In the genomic region with DNA sequence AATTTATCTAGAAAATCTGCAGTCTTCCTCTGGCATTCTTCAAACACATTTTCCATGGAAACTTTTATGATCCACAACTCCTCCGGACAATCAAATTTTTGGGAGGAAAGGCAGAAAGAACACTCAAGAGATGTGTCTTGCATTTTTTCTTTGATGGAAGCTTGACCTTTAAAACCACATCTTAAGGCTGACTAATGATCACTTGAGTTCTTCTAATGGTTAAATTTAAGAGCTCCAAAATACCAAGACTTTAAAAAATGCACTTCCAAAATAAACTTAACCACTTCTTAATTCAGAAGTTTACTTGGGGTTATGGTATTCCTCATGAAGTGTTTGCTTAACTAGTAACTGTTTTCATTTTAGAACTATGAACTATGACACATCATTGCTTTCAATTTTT, we compare ENCODE assay signal across 15 cellular contexts. TPM values are rescaled to one million over a fixed set of nuclear protein-coding genes. Genes with fewer than 3 reads are reported as not detected.
A peak's percentile ranks its signal among the peaks of the same experiment; 100 is the strongest.
DNase-seq lines count a peak whose midpoint lies in the region; ATAC-seq and TF ChIP-seq lines count a peak whose summit lies in the region.
"Had no signal": no experiment of that assay in that cellular context is flagged by ENCODE, and none has a peak within 500 bp of the region (broad histone marks: within the 10 kb centered on the region; RNA-seq: fewer than 3 reads in every experiment).

No MANE protein-coding gene starts in this region.

- peak; percentile 12 for DNase-seq in GM04504 (ENCODE audit: low read depth)
- DNase-seq in hepatic stellate cell (ENCODE audit: low spot score): peak; percentile 8
- DNase-seq in upper lobe of right lung: no peak
- no peak for DNase-seq in activated CD8-positive, alpha-beta memory T cell treated with anti-CD3 and anti-CD28 coated beads, Interleukin-2, amount 50 U/mL, for 48 hours
- DNase-seq in stimulated activated CD4-positive, alpha-beta T cell treated with anti-CD3 and anti-CD28 coated beads, Interleukin-12 subunit alpha, Interleukin-12 subunit beta, amount 100 ng/mL, for 4 hours: no peak
- no peak for DNase-seq in mucosa of descending colon
- DNase-seq: activated CD8-positive, alpha-beta T cell treated with anti-CD3 and anti-CD28 coated beads, Interleukin-2, amount 10 ng/mL, durations not matched to agents 7 days and 5 days; DMS153; NCI-H1048; NCI-H510A; PC-9; T-helper 2 cell had no signal

- intact Hi-C loops in upper lobe of right lung (cut with DNase I) (no loop called here), mucosa of descending colon (cut with DNase I, micrococcal nuclease) (no loop called here)

- H3K4me1 ChIP-seq in upper lobe of right lung (peaks cover 6% of the 10 kb centered on the region), mucosa of descending colon (ENCODE audit: low read depth) (no peaks in the 10 kb centered on the region)

- H3K27ac ChIP-seq in upper lobe of right lung: peak overlapping the region; percentile 39
- H3K27ac ChIP-seq: PC-9 had no signal

- H3K9me3 ChIP-seq in upper lobe of right lung: no peaks in the 10 kb centered on the region
- no peaks in the 10 kb centered on the region for H3K9me3 ChIP-seq in mucosa of descending colon

- TF ChIP-seq CTCF in upper lobe of right lung (IDR thresholded peaks at IDR 0.05) (no peak), mucosa of descending colon (IDR thresholded peaks at IDR 0.05) (no peak)

- H3K36me3 ChIP-seq in upper lobe of right lung (no peaks in the 10 kb centered on the region), mucosa of descending colon (ENCODE audit: low read depth) (no peaks in the 10 kb centered on the region)

- H3K27me3 ChIP-seq in upper lobe of right lung: no peaks in the 10 kb centered on the region

- ATAC-seq in SK-N-SH treated with all-trans-retinoic acid at 6 μM for 48 hours (peak; percentile 61), upper lobe of right lung (no peak), mucosa of descending colon (no peak)
- ATAC-seq: activated CD8-positive, alpha-beta T cell treated with anti-CD3 and anti-CD28 coated beads, Interleukin-2, amount 10 ng/mL, durations not matched to agents 7 days and 5 days; natural killer cell treated with Interleukin-12 subunit alpha and Interleukin-12 subunit beta and Interleukin-15 and Interleukin-18, amount 100 ng/mL, for 72 hours had no signal

- no peak overlapping the region for H3K4me3 ChIP-seq in upper lobe of right lung
- no peak overlapping the region for H3K4me3 ChIP-seq in mucosa of descending colon
- H3K4me3 ChIP-seq: PC-9, skin epidermis had no signal

TF ChIP-seq in SK-N-SH treated with all-trans-retinoic acid at 6 μM for 48 hours, 23 proteins besides CTCF, POLR2A, EP300 and RAD21:
- TF ChIP-seq ZC3H10 (CRISPR knock-in tag; IDR thresholded peaks at IDR 0.05) (no peak), ZNF8 (CRISPR knock-in tag; IDR thresholded peaks at IDR 0.05) (no peak), SNAI2 (CRISPR knock-in tag; IDR thresholded peaks at IDR 0.05) (no peak), ZNF70 (CRISPR knock-in tag; IDR thresholded peaks at IDR 0.05) (no peak), RARB (CRISPR knock-in tag; IDR thresholded peaks at IDR 0.05) (no peak), GLIS3 (CRISPR knock-in tag; IDR thresholded peaks at IDR 0.05) (no peak)
- TF ChIP-seq, protein P1, sequence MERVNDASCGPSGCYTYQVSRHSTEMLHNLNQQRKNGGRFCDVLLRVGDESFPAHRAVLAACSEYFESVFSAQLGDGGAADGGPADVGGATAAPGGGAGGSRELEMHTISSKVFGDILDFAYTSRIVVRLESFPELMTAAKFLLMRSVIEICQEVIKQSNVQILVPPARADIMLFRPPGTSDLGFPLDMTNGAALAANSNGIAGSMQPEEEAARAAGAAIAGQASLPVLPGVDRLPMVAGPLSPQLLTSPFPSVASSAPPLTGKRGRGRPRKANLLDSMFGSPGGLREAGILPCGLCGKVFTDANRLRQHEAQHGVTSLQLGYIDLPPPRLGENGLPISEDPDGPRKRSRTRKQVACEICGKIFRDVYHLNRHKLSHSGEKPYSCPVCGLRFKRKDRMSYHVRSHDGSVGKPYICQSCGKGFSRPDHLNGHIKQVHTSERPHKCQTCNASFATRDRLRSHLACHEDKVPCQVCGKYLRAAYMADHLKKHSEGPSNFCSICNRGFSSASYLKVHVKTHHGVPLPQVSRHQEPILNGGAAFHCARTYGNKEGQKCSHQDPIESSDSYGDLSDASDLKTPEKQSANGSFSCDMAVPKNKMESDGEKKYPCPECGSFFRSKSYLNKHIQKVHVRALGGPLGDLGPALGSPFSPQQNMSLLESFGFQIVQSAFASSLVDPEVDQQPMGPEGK (CRISPR knock-in tag; IDR thresholded peaks at IDR 0.05; ENCODE audit: borderline replicate concordance): no peak
TF ChIP-seq in SK-N-SH treated with all-trans-retinoic acid at 6 μM for 48 hours: peak in this region for 0.

RNA-seq across cellular contexts. Expression of gene ETV1, which starts 43.3 kb away (rescaled TPM):
- total RNA-seq in upper lobe of right lung (110 TPM), mucosa of descending colon (10 to 100 TPM in 1 of 3 donors, 1 to 10 TPM in 2; 2.6 to 16.9 (median 5.9) TPM)

Comparison
In these comparisons a context has a peak if more than half of its experiments do, and no peak if none do; other contexts are left out.
1. DNase-seq: peak in GM04504 (single experiment) and hepatic stellate cell (single experiment); none in upper lobe of right lung (single experiment), activated CD8-positive, alpha-beta memory T cell treated with anti-CD3 and anti-CD28 coated beads, Interleukin-2, amount 50 U/mL, for 48 hours (single experiment), stimulated activated CD4-positive, alpha-beta T cell treated with anti-CD3 and anti-CD28 coated beads, Interleukin-12 subunit alpha, Interleukin-12 subunit beta, amount 100 ng/mL, for 4 hours (single experiment) and mucosa of descending colon (0 of 3).